Comparison of ENCODE assay signal across 9 cellular contexts in the genomic region with DNA sequence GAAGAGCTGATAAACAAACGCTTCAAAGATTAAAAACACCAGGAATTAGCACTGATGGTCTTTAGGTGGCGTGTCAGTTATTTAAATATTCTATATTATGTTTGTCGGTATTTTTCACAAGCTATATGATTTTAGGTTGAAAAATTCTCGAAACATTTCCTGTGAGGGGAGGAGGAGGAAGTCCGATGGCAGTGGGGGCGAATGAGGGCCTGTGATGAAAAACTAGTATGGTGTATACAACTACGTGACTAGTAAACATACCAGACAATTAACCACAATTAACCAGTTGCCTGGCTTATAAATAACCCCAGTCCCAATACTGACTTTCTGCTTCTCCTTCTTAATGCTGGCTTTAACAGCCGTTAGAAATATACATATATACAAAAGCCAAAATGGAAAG. TPM values are rescaled to one million over a fixed set of nuclear protein-coding genes. Genes with fewer than 3 reads are reported as not detected.
DNase-seq lines count a peak whose midpoint lies in the region; ATAC-seq and TF ChIP-seq lines count a peak whose summit lies in the region.
"Had no signal": no experiment of that assay in that cellular context is flagged by ENCODE, and none has a peak within 500 bp of the region (broad histone marks: within the 10 kb centered on the region; RNA-seq: fewer than 3 reads in every experiment).

No MANE protein-coding gene starts in this region.

- ATAC-seq in GM19395 (IDR thresholded peaks at IDR 0.05; ENCODE audit: unreplicated experiment): peak; percentile 27
- ATAC-seq in gastrocnemius medialis: no peak
- no peak for ATAC-seq in HG02870 (IDR thresholded peaks at IDR 0.05; ENCODE audit: unreplicated experiment)

- H3K4me1 ChIP-seq in NT2/D1 (ENCODE audit: insufficient read depth, insufficient read length): no peaks in the 10 kb centered on the region
- H3K4me1 ChIP-seq in gastrocnemius medialis: no peaks in the 10 kb centered on the region

- DNase-seq in NT2/D1 (ENCODE audit: low read depth, low spot score): no peak
- DNase-seq in epithelial cell of esophagus (ENCODE audit: low read depth): no peak
- no peak for DNase-seq in gastrocnemius medialis
- no peak for DNase-seq in midbrain (lab: John Stamatoyannopoulos, UW)
- no peak for DNase-seq in cerebellar nuclear complex (lab: John Stamatoyannopoulos, UW)
- DNase-seq in NCI-H1930 (lab: John Stamatoyannopoulos, UW): no peak

- H3K36me3 ChIP-seq in NT2/D1 (ENCODE audit: insufficient read depth, insufficient read length, low read length) (no peaks in the 10 kb centered on the region), gastrocnemius medialis (no peaks in the 10 kb centered on the region)

- TF ChIP-seq POLR2A in gastrocnemius medialis (IDR thresholded peaks at IDR 0.05): no peak

- H3K27me3 ChIP-seq in NT2/D1 (ENCODE audit: insufficient read depth, insufficient read length): no peaks in the 10 kb centered on the region
- H3K27me3 ChIP-seq in gastrocnemius medialis: no peaks in the 10 kb centered on the region

- H3K27ac ChIP-seq in gastrocnemius medialis: peak overlapping the region in 1 of 4 donors; percentile 22
- H3K27ac ChIP-seq: epithelial cell of prostate had no signal

- H3K4me3 ChIP-seq in NT2/D1 (ENCODE audit: insufficient read length, low read depth): peak overlapping the region; percentile 78
- peak overlapping the region; percentile 47 for H3K4me3 ChIP-seq in epithelial cell of esophagus (ENCODE audit: low read length)
- peak overlapping the region; percentile 47 to 54 (median 48) for H3K4me3 ChIP-seq in gastrocnemius medialis

- TF ChIP-seq CTCF in epithelial cell of esophagus (IDR thresholded peaks at IDR 0.05; ENCODE audit: insufficient read depth, low read depth, low read length, missing control alignments) (no peak), gastrocnemius medialis (IDR thresholded peaks at IDR 0.05 in 4 of 5, conservative IDR thresholded peaks at IDR 0.05 in 1 of 5) (no peak)

- intact Hi-C loops in gastrocnemius medialis (cut with DNase I; ENCODE audit: low total_unique reads): no loop called here

- in situ Hi-C loops in gastrocnemius medialis (cut with MboI; ENCODE audit: low sequenced_read_pairs in 4 of 4): no loop called here

- peak overlapping the region; percentile 81 for H3K9ac ChIP-seq in NT2/D1 (ENCODE audit: insufficient read length, low read depth)

- H3K9me3 ChIP-seq in NT2/D1 (ENCODE audit: insufficient read depth, low read length): no peaks in the 10 kb centered on the region
- peaks cover 0 to 4% (median 0%) of the 10 kb centered on the region in 3 donors for H3K9me3 ChIP-seq in gastrocnemius medialis

RNA-seq across cellular contexts. Expression of gene NAP1L2, which starts 0.6 kb away (rescaled TPM):
- total RNA-seq in gastrocnemius medialis: 1 to 10 TPM in 1 of 4 donors, under 1 TPM in 3; 0.22 to 1.1 (median 0.65) TPM
